ENCODE assay signal across 20 cellular contexts in genomic region chr9:14356376-14356775, GRCh38. TPM values are rescaled to one million over a fixed set of nuclear protein-coding genes. Genes with fewer than 3 reads are reported as not detected.
"Had no signal": no experiment of that assay in that cellular context is flagged by ENCODE, and none has a peak within 500 bp of the region (broad histone marks: within the 10 kb centered on the region; RNA-seq: fewer than 3 reads in every experiment).

No MANE protein-coding gene starts in this region.

- H3K4me1 Mint-ChIP-seq: activated CD8-positive, alpha-beta memory T cell treated with anti-CD3 and anti-CD28 coated beads, Interleukin-2, amount 10 ng/mL, durations not matched to agents 7 days and 5 days; activated naive CD4-positive, alpha-beta T cell treated with anti-CD3 and anti-CD28 coated beads, Interleukin-2, amount 50 U/mL, for 24 hours had no signal

- H3K4me1 ChIP-seq: adrenal gland had no signal

- H3K9me3 Mint-ChIP-seq: activated CD4-positive, alpha-beta memory T cell treated with anti-CD3 and anti-CD28 coated beads for 36 hours; activated naive CD4-positive, alpha-beta T cell treated with anti-CD3 and anti-CD28 coated beads, Interleukin-2, amount 50 U/mL, for 24 hours; activated T-cell treated with anti-CD3 and anti-CD28 coated beads, Interleukin-2, amount 50 U/mL, for 24 hours had no signal

- H3K27ac Mint-ChIP-seq: activated CD4-positive, alpha-beta memory T cell treated with anti-CD3 and anti-CD28 coated beads for 36 hours; activated CD8-positive, alpha-beta memory T cell treated with anti-CD3 and anti-CD28 coated beads, Interleukin-2, amount 10 ng/mL, durations not matched to agents 7 days and 5 days; activated naive CD4-positive, alpha-beta T cell treated with anti-CD3 and anti-CD28 coated beads, Interleukin-2, amount 50 U/mL, for 24 hours; activated T-cell treated with anti-CD3 and anti-CD28 coated beads, Interleukin-2, amount 50 U/mL, for 24 hours; naive thymus-derived CD4-positive, alpha-beta T cell had no signal

- ATAC-seq: activated CD8-positive, alpha-beta memory T cell treated with anti-CD3 and anti-CD28 coated beads, Interleukin-2, amount 10 ng/mL, durations not matched to agents 7 days and 5 days; left colon; naive thymus-derived CD4-positive, alpha-beta T cell; upper lobe of right lung had no signal

- H3K4me3 Mint-ChIP-seq: activated CD4-positive, alpha-beta memory T cell treated with anti-CD3 and anti-CD28 coated beads for 36 hours; activated CD8-positive, alpha-beta memory T cell treated with anti-CD3 and anti-CD28 coated beads, Interleukin-2, amount 10 ng/mL, durations not matched to agents 7 days and 5 days; activated naive CD4-positive, alpha-beta T cell treated with anti-CD3 and anti-CD28 coated beads, Interleukin-2, amount 50 U/mL, for 24 hours; activated T-cell treated with anti-CD3 and anti-CD28 coated beads, Interleukin-2, amount 50 U/mL, for 24 hours; naive thymus-derived CD4-positive, alpha-beta T cell had no signal

- DNase-seq: activated CD4-positive, alpha-beta memory T cell treated with anti-CD3 and anti-CD28 coated beads for 36 hours; activated CD4-positive, alpha-beta T cell treated with anti-CD3 and anti-CD28 coated beads for 1 hour; activated CD8-positive, alpha-beta memory T cell treated with anti-CD3 and anti-CD28 coated beads, Interleukin-2, amount 10 ng/mL, durations not matched to agents 7 days and 5 days; activated T-cell treated with anti-CD3 and anti-CD28 coated beads, Interleukin-2, amount 50 U/mL, for 24 hours; adrenal gland; central memory CD4-positive, alpha-beta T cell; effector CD8-positive, alpha-beta T cell; foreskin fibroblast; glutamatergic neuron; left colon; naive thymus-derived CD4-positive, alpha-beta T cell; stimulated activated CD4-positive, alpha-beta T cell treated with anti-CD3 and anti-CD28 coated beads, Interleukin-4, amount 100 ng/mL, for 4 hours; stimulated activated CD8-positive, alpha-beta memory T cell treated with anti-CD3 and anti-CD28 coated beads, Interleukin-4, amount 100 ng/mL, for 48 hours; stimulated activated naive CD4-positive, alpha-beta T cell treated with Interleukin-2 at 50 U/mL for 16 hours; T-helper 1 cell; T1000; upper lobe of right lung had no signal

- H3K27ac ChIP-seq: adrenal gland, skin epidermis, upper lobe of right lung had no signal

- H3K9me3 ChIP-seq: adrenal gland, upper lobe of right lung had no signal

- H3K4me3 ChIP-seq: adrenal gland, lung, skin epidermis, upper lobe of right lung had no signal

- H3K36me3 Mint-ChIP-seq: activated CD4-positive, alpha-beta memory T cell treated with anti-CD3 and anti-CD28 coated beads for 36 hours; activated CD8-positive, alpha-beta memory T cell treated with anti-CD3 and anti-CD28 coated beads, Interleukin-2, amount 10 ng/mL, durations not matched to agents 7 days and 5 days; activated naive CD4-positive, alpha-beta T cell treated with anti-CD3 and anti-CD28 coated beads, Interleukin-2, amount 50 U/mL, for 24 hours; naive thymus-derived CD4-positive, alpha-beta T cell had no signal

- H3K27me3 ChIP-seq: adrenal gland, upper lobe of right lung had no signal

- H3K36me3 ChIP-seq: adrenal gland, upper lobe of right lung had no signal

RNA-seq across cellular contexts. Expression of gene NFIB, which starts 42.4 kb away (rescaled TPM):
- total RNA-seq: activated CD4-positive, alpha-beta memory T cell treated with anti-CD3 and anti-CD28 coated beads for 36 hours; activated CD8-positive, alpha-beta memory T cell treated with anti-CD3 and anti-CD28 coated beads, Interleukin-2, amount 10 ng/mL, durations not matched to agents 7 days and 5 days had no signal
